Comparison of ENCODE assay signal across 9 cellular contexts in genomic region chrX:121000589-121000988, GRCh38. TPM values are rescaled to one million over a fixed set of nuclear protein-coding genes. Genes with fewer than 3 reads are reported as not detected.
DNase-seq lines count a peak whose midpoint lies in the region; ATAC-seq and TF ChIP-seq lines count a peak whose summit lies in the region.
"Had no signal": no experiment of that assay in that cellular context is flagged by ENCODE, and none has a peak within 500 bp of the region (broad histone marks: within the 10 kb centered on the region; RNA-seq: fewer than 3 reads in every experiment).

No MANE protein-coding gene starts in this region.

- TF ChIP-seq POLR2A in lower leg skin (IDR thresholded peaks at IDR 0.05): no peak

- in situ Hi-C loops in SK-MEL-5 (cut with HindIII; ENCODE audit: low pct_unique_long_range_greater_than_20kb, low sequenced_read_pairs): no loop called here

- TF ChIP-seq CTCF in lower leg skin (IDR thresholded peaks at IDR 0.05): no peak

- WGBS in lower leg skin, 2 donors: 48 to 62% methylated on average over 4 of the region's 4 CpGs

- DNase-seq in EL (peak; percentile 8), SK-MEL-5 (ENCODE audit: low read depth, low spot score) (peak; percentile 81), kidney tubule cell (ENCODE audit: low spot score) (peak; percentile 22), foreskin melanocyte (no peak), CD1c-positive myeloid dendritic cell (ENCODE audit: extremely low spot score) (no peak), NCI-H446 (lab: John Stamatoyannopoulos, UW) (no peak), lower leg skin (ENCODE audit: low spot score in 2 of 2) (no peak)
- DNase-seq: activated CD8-positive, alpha-beta memory T cell treated with anti-CD3 and anti-CD28 coated beads, Interleukin-2, amount 50 U/mL, for 4 hours had no signal

- ATAC-seq in HG03520 (IDR thresholded peaks at IDR 0.05; ENCODE audit: unreplicated experiment): peak; percentile 46

- H3K4me3 ChIP-seq in lower leg skin (ENCODE audit: low read depth, poor library complexity, severe bottlenecking): no peak overlapping the region

- intact Hi-C loops in lower leg skin (cut with DNase I; ENCODE audit: low total_unique reads): no loop called here

RNA-seq across cellular contexts. Expression of gene CT47A1, which starts 15.0 kb away (rescaled TPM):
- total RNA-seq in SK-MEL-5 (2014; rRNA removed; shearing (Covaris generic)): not detected in 2 replicates
- not detected in 2 replicates for polyA plus RNA-seq in SK-MEL-5 (2015; cell fraction: cytosol; rRNA removed)
- polyA plus RNA-seq in SK-MEL-5 (2015; cell fraction: nucleus; rRNA removed): not detected in 2 replicates
- total RNA-seq in lower leg skin: not detected

RNA-seq across cellular contexts. Expression of gene CT47A2, which starts 19.9 kb away (rescaled TPM):
- not detected in 2 replicates for total RNA-seq in SK-MEL-5 (2014; rRNA removed; shearing (Covaris generic))
- not detected in 2 replicates for polyA plus RNA-seq in SK-MEL-5 (2015; cell fraction: cytosol; rRNA removed)
- not detected in 2 replicates for polyA plus RNA-seq in SK-MEL-5 (2015; cell fraction: nucleus; rRNA removed)
- not detected for total RNA-seq in lower leg skin

RNA-seq across cellular contexts. Expression of gene CT47A3, which starts 24.7 kb away (rescaled TPM):
- total RNA-seq in SK-MEL-5 (2014; rRNA removed; shearing (Covaris generic)): not detected in 2 replicates
- polyA plus RNA-seq in SK-MEL-5 (2015; cell fraction: cytosol; rRNA removed): not detected in 2 replicates
- not detected in 2 replicates for polyA plus RNA-seq in SK-MEL-5 (2015; cell fraction: nucleus; rRNA removed)
- total RNA-seq in lower leg skin: not detected

RNA-seq across cellular contexts. Expression of gene CT47A4, which starts 29.6 kb away (rescaled TPM):
- total RNA-seq in SK-MEL-5 (2014; rRNA removed; shearing (Covaris generic)): not detected in 2 replicates
- polyA plus RNA-seq in SK-MEL-5 (2015; cell fraction: cytosol; rRNA removed): not detected in 2 replicates
- not detected in 2 replicates for polyA plus RNA-seq in SK-MEL-5 (2015; cell fraction: nucleus; rRNA removed)
- not detected for total RNA-seq in lower leg skin

RNA-seq across cellular contexts. Expression of gene CT47A5, which starts 34.4 kb away (rescaled TPM):
- total RNA-seq in SK-MEL-5 (2014; rRNA removed; shearing (Covaris generic)): not detected in 2 replicates
- not detected in 2 replicates for polyA plus RNA-seq in SK-MEL-5 (2015; cell fraction: cytosol; rRNA removed)
- not detected in 2 replicates for polyA plus RNA-seq in SK-MEL-5 (2015; cell fraction: nucleus; rRNA removed)
- not detected for total RNA-seq in lower leg skin

Comparison
In these comparisons a context has a peak if more than half of its experiments do, and no peak if none do; other contexts are left out.
1. DNase-seq: peak in EL (single experiment), SK-MEL-5 (single experiment) and kidney tubule cell (single experiment); none in foreskin melanocyte (single experiment), CD1c-positive myeloid dendritic cell (single experiment), NCI-H446 (0 of 2) and lower leg skin (0 of 2).